Comparison of ENCODE assay signal across 18 cellular contexts in the genomic region with DNA sequence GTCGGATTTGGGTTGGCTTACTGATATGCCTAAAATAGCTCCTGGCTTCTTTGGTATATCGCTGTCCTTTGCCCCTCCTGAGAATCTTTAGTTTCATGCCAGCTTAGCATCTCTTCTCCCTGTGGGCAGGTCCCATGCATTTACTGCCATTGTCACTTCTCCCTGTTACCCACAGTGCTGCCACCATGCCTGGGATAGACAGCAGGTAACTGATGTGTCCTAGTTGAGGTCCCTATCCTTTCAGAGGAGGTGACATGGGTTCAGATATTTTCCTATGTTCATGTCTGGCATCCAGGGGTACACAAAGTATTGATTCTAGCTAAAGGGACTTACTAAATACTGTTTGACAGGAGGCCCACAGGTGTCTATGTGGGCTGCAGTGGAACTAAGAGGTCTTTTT. TPM values are rescaled to one million over a fixed set of nuclear protein-coding genes. Genes with fewer than 3 reads are reported as not detected.
"Had no signal": no experiment of that assay in that cellular context is flagged by ENCODE, and none has a peak within 500 bp of the region (broad histone marks: within the 10 kb centered on the region; RNA-seq: fewer than 3 reads in every experiment).

No MANE protein-coding gene starts in this region.

- H3K27me3 ChIP-seq: brain microvascular endothelial cell, neural progenitor cell, SJCRH30 had no signal

- H3K36me3 ChIP-seq: neural progenitor cell, thoracic aorta had no signal

- FAIRE-seq: keratinocyte had no signal

- H3K4me3 ChIP-seq: neural progenitor cell, SJCRH30, thoracic aorta had no signal

- H3K4me1 ChIP-seq: SJCRH30 had no signal

- DNase-seq: activated CD4-positive, alpha-beta memory T cell treated with anti-CD3 and anti-CD28 coated beads for 36 hours; activated effector memory CD4-positive, alpha-beta T cell treated with anti-CD3 and anti-CD28 coated beads, Interleukin-2, amount 50 U/mL, for 16 hours; activated naive CD8-positive, alpha-beta T cell treated with anti-CD3 and anti-CD28 coated beads for 36 hours; activated T-cell treated with anti-CD3 and anti-CD28 coated beads, Interleukin-2, amount 50 U/mL, for 4 hours; brain microvascular endothelial cell; cerebellar nuclear complex; dermis blood vessel endothelial cell; glutamatergic neuron; midbrain; stimulated activated CD4-positive, alpha-beta T cell treated with anti-CD3 and anti-CD28 coated beads, Interleukin-12 subunit alpha, Interleukin-12 subunit beta, amount 100 ng/mL, for 4 hours; stimulated activated naive CD8-positive, alpha-beta T cell treated with anti-CD3 and anti-CD28 coated beads, Interleukin-15, Interleukin-2, amounts not matched to agents 100 U/mL and 50 U/mL, for 24 hours; T1000 had no signal

- H3K27ac ChIP-seq: brain microvascular endothelial cell, neural progenitor cell, SJCRH30, thoracic aorta had no signal

- H3K27ac Mint-ChIP-seq: activated CD4-positive, alpha-beta memory T cell treated with anti-CD3 and anti-CD28 coated beads for 36 hours; activated naive CD8-positive, alpha-beta T cell treated with anti-CD3 and anti-CD28 coated beads for 36 hours had no signal

- H3K36me3 Mint-ChIP-seq: activated CD4-positive, alpha-beta memory T cell treated with anti-CD3 and anti-CD28 coated beads for 36 hours; activated naive CD8-positive, alpha-beta T cell treated with anti-CD3 and anti-CD28 coated beads for 36 hours; neural progenitor cell had no signal

- H3K9me3 ChIP-seq: SJCRH30, thoracic aorta had no signal

- H3K9ac ChIP-seq: neural progenitor cell had no signal

- H3K9me3 Mint-ChIP-seq: activated CD4-positive, alpha-beta memory T cell treated with anti-CD3 and anti-CD28 coated beads for 36 hours; activated naive CD8-positive, alpha-beta T cell treated with anti-CD3 and anti-CD28 coated beads for 36 hours; activated T-cell treated with anti-CD3 and anti-CD28 coated beads, Interleukin-2, amount 50 U/mL, for 4 hours; neural progenitor cell had no signal

- H2AFZ ChIP-seq: neural progenitor cell had no signal

- H3K4me1 Mint-ChIP-seq: activated naive CD8-positive, alpha-beta T cell treated with anti-CD3 and anti-CD28 coated beads for 36 hours had no signal

- H3K4me3 Mint-ChIP-seq: activated CD4-positive, alpha-beta memory T cell treated with anti-CD3 and anti-CD28 coated beads for 36 hours; activated naive CD8-positive, alpha-beta T cell treated with anti-CD3 and anti-CD28 coated beads for 36 hours; activated T-cell treated with anti-CD3 and anti-CD28 coated beads, Interleukin-2, amount 50 U/mL, for 4 hours; neural progenitor cell had no signal

- ATAC-seq: activated T-cell treated with anti-CD3 and anti-CD28 coated beads, Interleukin-2, amount 50 U/mL, for 4 hours; esophagus mucosa; sciatic nerve; stimulated activated naive CD8-positive, alpha-beta T cell treated with anti-CD3 and anti-CD28 coated beads, Interleukin-15, Interleukin-2, amounts not matched to agents 100 U/mL and 50 U/mL, for 24 hours had no signal

RNA-seq across cellular contexts. Expression of a gene that starts 8.3 kb away (rescaled TPM):
- total RNA-seq: activated CD4-positive, alpha-beta memory T cell treated with anti-CD3 and anti-CD28 coated beads for 36 hours had no signal
